Comparison of ENCODE assay signal across 15 cellular contexts in genomic region chr3:193207874-193208273, GRCh38. TPM values are rescaled to one million over a fixed set of nuclear protein-coding genes. Genes with fewer than 3 reads are reported as not detected.
A peak's percentile ranks its signal among the peaks of the same experiment; 100 is the strongest.
DNase-seq lines count a peak whose midpoint lies in the region; ATAC-seq and TF ChIP-seq lines count a peak whose summit lies in the region.
"Had no signal": no experiment of that assay in that cellular context is flagged by ENCODE, and none has a peak within 500 bp of the region (broad histone marks: within the 10 kb centered on the region; RNA-seq: fewer than 3 reads in every experiment).

No MANE protein-coding gene starts in this region.

- H3K4me3 ChIP-seq in HEK293 (ENCODE audit: low read depth, low read length) (no peak overlapping the region), MM.1S (ENCODE audit: low read length) (no peak overlapping the region), hepatocyte (no peak overlapping the region)
- H3K4me3 ChIP-seq: Peyer's patch had no signal

- H3K4me1 Mint-ChIP-seq in stimulated activated naive CD8-positive, alpha-beta T cell treated with anti-CD3 and anti-CD28 coated beads, Interleukin-15, amount 100 ng/mL, for 72 hours = no peaks in the 10 kb centered on the region
- H3K4me1 Mint-ChIP-seq: CD14-positive monocyte had no signal

- H2AFZ ChIP-seq in MM.1S (ENCODE audit: low read length) = no peak overlapping the region
- no peak overlapping the region for H2AFZ ChIP-seq in hepatocyte

- TF ChIP-seq CTCF in HEK293 (tag by site-specific recombination; IDR thresholded peaks at IDR 0.05) (no peak), MM.1S (IDR thresholded peaks at IDR 0.05; ENCODE audit: low read length) (no peak), hepatocyte (IDR thresholded peaks at IDR 0.05; ENCODE audit: poor library complexity) (no peak)

- H3K9me2 ChIP-seq in MM.1S (replicated peaks; ENCODE audit: insufficient read depth, low read length) = no peaks in the 10 kb centered on the region
- H3K9me2 ChIP-seq in hepatocyte (replicated peaks; ENCODE audit: insufficient read depth) = no peaks in the 10 kb centered on the region

- POLR2A ChIA-PET in HEK293 (lab: Yijun Ruan, JAX) = no interaction called here

- H3K9me3 ChIP-seq in HEK293 (ENCODE audit: control insufficient read depth, insufficient read depth, low read depth, low read length) = no peaks in the 10 kb centered on the region
- no peaks in the 10 kb centered on the region for H3K9me3 ChIP-seq in MM.1S (replicated peaks; ENCODE audit: insufficient read depth, low read length)
- no peaks in the 10 kb centered on the region for H3K9me3 ChIP-seq in hepatocyte (ENCODE audit: low read depth)
- H3K9me3 ChIP-seq: Peyer's patch had no signal

- DNase-seq in MM.1S (peak; percentile 1), NCI-H345 (lab: John Stamatoyannopoulos, UW) (peak; percentile 64), hepatocyte (ENCODE audit: low spot score) (no peak)
- DNase-seq in stimulated activated naive CD8-positive, alpha-beta T cell treated with anti-CD3 and anti-CD28 coated beads, Interleukin-15, amount 100 ng/mL, for 72 hours = no peak
- no peak for DNase-seq in stimulated activated naive CD8-positive, alpha-beta T cell treated with anti-CD3 and anti-CD28 coated beads, Interleukin-15, Interleukin-2, amounts not matched to agents 100 U/mL and 50 U/mL, for 24 hours
- DNase-seq: ACHN, AML-193, DMS79, NCI-H1694, NCI-H2227 treated with DMSO at 0.1 percent for 48 hours, Peyer's patch had no signal

- H3K27ac ChIP-seq in HEK293 (ENCODE audit: extremely low read depth, low read depth, low read length) = no peak overlapping the region
- H3K27ac ChIP-seq in MM.1S (ENCODE audit: low read length) = no peak overlapping the region
- H3K27ac ChIP-seq in hepatocyte = no peak overlapping the region
- H3K27ac ChIP-seq: Peyer's patch had no signal

- H3K27ac Mint-ChIP-seq in stimulated activated naive CD8-positive, alpha-beta T cell treated with anti-CD3 and anti-CD28 coated beads, Interleukin-15, amount 100 ng/mL, for 72 hours = no peak overlapping the region
- H3K27ac Mint-ChIP-seq: CD14-positive monocyte had no signal

- H3K4me1 ChIP-seq in HEK293 (ENCODE audit: control insufficient read depth, insufficient read depth, low read length) (no peaks in the 10 kb centered on the region), MM.1S (ENCODE audit: low read length) (no peaks in the 10 kb centered on the region), hepatocyte (ENCODE audit: insufficient read depth) (peaks cover 6% of the 10 kb centered on the region)
- H3K4me1 ChIP-seq: Peyer's patch had no signal

- no peaks in the 10 kb centered on the region for H3K27me3 Mint-ChIP-seq in stimulated activated naive CD8-positive, alpha-beta T cell treated with anti-CD3 and anti-CD28 coated beads, Interleukin-15, amount 100 ng/mL, for 72 hours

- CTCF ChIA-PET in HEK293 (lab: Yijun Ruan, JAX) = no interaction called here

- ATAC-seq in GM21390 (IDR thresholded peaks at IDR 0.05; ENCODE audit: unreplicated experiment) = no peak
- ATAC-seq in stimulated activated naive CD8-positive, alpha-beta T cell treated with anti-CD3 and anti-CD28 coated beads, Interleukin-15, amount 100 ng/mL, for 72 hours = no peak
- ATAC-seq in stimulated activated naive CD8-positive, alpha-beta T cell treated with anti-CD3 and anti-CD28 coated beads, Interleukin-15, Interleukin-2, amounts not matched to agents 100 U/mL and 50 U/mL, for 24 hours = no peak
- ATAC-seq: Right ventricle myocardium inferior had no signal

- H3K36me3 ChIP-seq in HEK293 (ENCODE audit: control insufficient read depth in 2 of 2, insufficient read depth in 1 of 2, low read length in 2 of 2) (no peaks in the 10 kb centered on the region), MM.1S (replicated peaks; ENCODE audit: insufficient read depth, low read length) (no peaks in the 10 kb centered on the region), hepatocyte (replicated peaks; ENCODE audit: insufficient read depth, low read depth) (no peaks in the 10 kb centered on the region)
- H3K36me3 ChIP-seq: Peyer's patch had no signal

- H3K79me2 ChIP-seq in MM.1S (ENCODE audit: low read length) (no peaks in the 10 kb centered on the region), hepatocyte (no peaks in the 10 kb centered on the region)

- no peaks in the 10 kb centered on the region for H3K9me3 Mint-ChIP-seq in stimulated activated naive CD8-positive, alpha-beta T cell treated with anti-CD3 and anti-CD28 coated beads, Interleukin-15, amount 100 ng/mL, for 72 hours

- H4K20me1 ChIP-seq in MM.1S (ENCODE audit: insufficient read depth, low read length) (no peaks in the 10 kb centered on the region), hepatocyte (ENCODE audit: insufficient read depth, poor library complexity, severe bottlenecking) (no peaks in the 10 kb centered on the region)

- H3F3A ChIP-seq in MM.1S (ENCODE audit: insufficient read depth, low read length) = no peaks in the 10 kb centered on the region

- H3K9ac ChIP-seq in MM.1S (ENCODE audit: low read length) = no peak overlapping the region

- H3K4me2 ChIP-seq in MM.1S (ENCODE audit: low read depth, low read length) (no peak overlapping the region), hepatocyte (peak overlapping the region; percentile 1)

- H3K27me3 ChIP-seq in MM.1S (replicated peaks; ENCODE audit: insufficient read depth, low read length) (no peaks in the 10 kb centered on the region), hepatocyte (no peaks in the 10 kb centered on the region)
- H3K27me3 ChIP-seq: Peyer's patch had no signal

- H3K4me3 Mint-ChIP-seq in stimulated activated naive CD8-positive, alpha-beta T cell treated with anti-CD3 and anti-CD28 coated beads, Interleukin-15, amount 100 ng/mL, for 72 hours = no peak overlapping the region
- H3K4me3 Mint-ChIP-seq: CD14-positive monocyte had no signal

- 67% methylated on average over 3 of the region's 3 CpGs for WGBS in hepatocyte (ENCODE audit: low lambda C conversion rate, missing lambda C conversion rate)

TF ChIP-seq in HEK293, 187 proteins besides CTCF, POLR2A, EP300 and RAD21:
- TF ChIP-seq ZNF843 (tag by site-specific recombination; IDR thresholded peaks at IDR 0.05) = no peak
- TF ChIP-seq OSR2 (tag by site-specific recombination; IDR thresholded peaks at IDR 0.05) = peak; percentile 27; the same call in 1 of the 2 replicates
- TF ChIP-seq SP7 (tag by site-specific recombination; IDR thresholded peaks at IDR 0.05) = no peak
- peak; percentile 48 for TF ChIP-seq GLIS1 (tag by site-specific recombination; IDR thresholded peaks at IDR 0.05)
- no peak for TF ChIP-seq ZFP3 (tag by site-specific recombination; IDR thresholded peaks at IDR 0.05; ENCODE audit: low read depth)
- no peak for TF ChIP-seq ZNF140 (tag by site-specific recombination; IDR thresholded peaks at IDR 0.05)
- TF ChIP-seq ZNF280D (tag by site-specific recombination; IDR thresholded peaks at IDR 0.05) = no peak
- no peak for TF ChIP-seq ELK4 (IDR thresholded peaks at IDR 0.05; ENCODE audit: borderline replicate concordance, low read depth, low read length)
- TF ChIP-seq FEZF1 (tag by site-specific recombination; IDR thresholded peaks at IDR 0.05) = peak; percentile 48

RNA-seq across cellular contexts. Expression of gene PLAAT1, which starts 33.1 kb away (rescaled TPM):
- 0.87 and 1.9 TPM in 2 replicates for total RNA-seq in hepatocyte
- 1.3 and 1.4 TPM in 2 replicates for polyA plus RNA-seq in hepatocyte
- total RNA-seq: Peyer's patch had no signal
- polyA plus RNA-seq: CD14-positive monocyte had no signal

Comparison
In these comparisons a context has a peak if more than half of its experiments do, and no peak if none do; other contexts are left out.
1. DNase-seq: peak in MM.1S (single experiment) and NCI-H345 (single experiment); none in hepatocyte (single experiment), stimulated activated naive CD8-positive, alpha-beta T cell treated with anti-CD3 and anti-CD28 coated beads, Interleukin-15, amount 100 ng/mL, for 72 hours (0 of 2) and stimulated activated naive CD8-positive, alpha-beta T cell treated with anti-CD3 and anti-CD28 coated beads, Interleukin-15, Interleukin-2, amounts not matched to agents 100 U/mL and 50 U/mL, for 24 hours (single experiment).